ENCODE assay signal across 8 cellular contexts in the genomic region with DNA sequence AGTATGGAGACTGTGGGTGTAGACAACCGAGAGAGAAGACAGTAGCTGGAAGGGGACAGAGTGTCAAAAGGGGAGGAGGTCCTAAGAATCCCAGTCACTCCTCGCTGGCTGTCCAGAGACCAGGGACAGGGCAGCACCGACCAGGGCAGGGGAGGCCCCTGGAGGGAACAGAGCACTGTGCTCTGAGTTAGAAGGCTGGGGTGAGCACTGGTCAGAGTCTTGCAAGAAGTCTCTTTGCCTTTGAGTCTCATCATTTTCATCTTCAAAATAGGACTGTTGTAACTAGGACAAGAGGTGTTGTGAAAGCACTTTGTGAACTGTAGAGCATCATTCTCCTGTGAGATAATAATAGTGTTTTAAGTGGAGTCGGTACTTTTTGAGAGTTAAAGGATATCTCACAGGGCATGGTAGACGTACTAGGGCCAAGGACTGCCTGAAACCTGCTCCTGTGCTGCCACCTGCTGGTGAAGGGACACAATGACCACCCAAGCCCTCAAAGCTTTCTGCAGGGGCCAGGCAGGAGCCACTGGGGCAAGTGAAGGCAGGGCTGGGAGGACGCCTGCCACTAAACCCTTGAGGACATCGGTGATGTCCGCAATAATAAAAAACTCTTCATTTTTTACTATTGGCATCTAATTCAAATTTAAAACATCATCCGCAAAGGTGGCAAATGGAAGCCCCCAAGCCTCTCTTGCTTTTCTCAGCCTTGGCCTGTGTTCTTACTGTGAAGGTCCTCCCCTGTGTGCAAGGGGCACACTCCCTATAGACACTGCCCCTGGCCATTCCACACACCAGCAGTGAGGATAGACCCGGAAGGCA. TPM values are rescaled to one million over a fixed set of nuclear protein-coding genes. Genes with fewer than 3 reads are reported as not detected.
DNase-seq lines count a peak whose midpoint lies in the region; FAIRE-seq and TF ChIP-seq lines count a peak whose summit lies in the region.

No MANE protein-coding gene starts in this region.

- intact Hi-C loops in posterior cingulate gyrus (cut with DNase I), result loop anchor here (1.0 to 10.0 kb wide), 3 partner anchors 57 to 383 kb away; no protein-coding TSS in a partner anchor

- DNase-seq in NCI-H1092 (lab: John Stamatoyannopoulos, UW), result peak; percentile 34
- peak; percentile 53 for DNase-seq in SK-N-MC (ENCODE audit: low read depth, low spot score)
- DNase-seq in activated naive CD4-positive, alpha-beta T cell treated with Interleukin-2 at 50 U/mL for 16 hours, result peak; percentile 75
- DNase-seq in glomerular visceral epithelial cell (ENCODE audit: extremely low spot score), result peak; percentile 89
- DNase-seq in posterior cingulate gyrus, result peak; percentile 73 to 98 (median 89)
- peak; percentile 87 for DNase-seq in ureter (ENCODE audit: low spot score)

- H3K27ac ChIP-seq in HEK293 (ENCODE audit: extremely low read depth, low read depth, low read length) (no peak overlapping the region), SK-N-MC (no peak overlapping the region)

- H3K9me3 ChIP-seq in HEK293 (ENCODE audit: control insufficient read depth, insufficient read depth, low read depth, low read length) (no peaks in the 10 kb centered on the region), SK-N-MC (ENCODE audit: low read depth, low read length) (no peaks in the 10 kb centered on the region)

- CTCF ChIA-PET in HEK293 (lab: Yijun Ruan, JAX), result interaction anchor here (0.6 to 5.5 kb wide), 27 partner anchors 9 to 486 kb away, joined by 3 to 37 read pairs (median 4); no protein-coding TSS in a partner anchor

- H3K9ac ChIP-seq in SK-N-MC (ENCODE audit: insufficient read length), result no peak overlapping the region

- H3K36me3 ChIP-seq in HEK293 (ENCODE audit: control insufficient read depth in 2 of 2, insufficient read depth in 1 of 2, low read length in 2 of 2), result no peaks in the 10 kb centered on the region
- H3K36me3 ChIP-seq in SK-N-MC (ENCODE audit: insufficient read depth, low read length), result no peaks in the 10 kb centered on the region

- H3K4me3 ChIP-seq in HEK293 (ENCODE audit: low read depth, low read length) (no peak overlapping the region), SK-N-MC (no peak overlapping the region)

- POLR2A ChIA-PET in HEK293 (lab: Yijun Ruan, JAX), result no interaction called here

- H3K4me1 ChIP-seq in HEK293 (ENCODE audit: control insufficient read depth, insufficient read depth, low read length), result no peaks in the 10 kb centered on the region

- peak; percentile 81 for TF ChIP-seq CTCF in HEK293 (tag by site-specific recombination; IDR thresholded peaks at IDR 0.05)

- peak; percentile 91 for FAIRE-seq in G401.6 (lab: Jason Lieb, UNC)

TF ChIP-seq in HEK293, 187 proteins besides CTCF, POLR2A, EP300 and RAD21:
- TF ChIP-seq GLI2 (tag by site-specific recombination; IDR thresholded peaks at IDR 0.05; ENCODE audit: borderline replicate concordance, low read depth) (no peak), ZNF664 (tag by site-specific recombination; IDR thresholded peaks at IDR 0.05) (no peak), SP7 (tag by site-specific recombination; IDR thresholded peaks at IDR 0.05) (0 out of 2 replicates have a peak, but pooled peaks have one; percentile 21), ZNF660 (tag by site-specific recombination; IDR thresholded peaks at IDR 0.05) (0 out of 2 replicates have a peak, but pooled peaks have one; percentile 23), ZNF654 (tag by site-specific recombination; IDR thresholded peaks at IDR 0.05; ENCODE audit: low read depth) (peak; percentile 94)

RNA-seq across cellular contexts. Expression of a gene that starts 28.2 kb away (rescaled TPM):
- total RNA-seq in ureter, result 0.10 TPM

RNA-seq across cellular contexts. Expression of a gene that starts 51.5 kb away (rescaled TPM):
- total RNA-seq in ureter, result not detected

Comparison
In these comparisons a context has a peak if more than half of its experiments do, and no peak if none do; other contexts are left out.
1. DNase-seq: peak in every context shown above with its lines; median percentile 89 in glomerular visceral epithelial cell; 89 in posterior cingulate gyrus; 87 in ureter; 75 in activated naive CD4-positive, alpha-beta T cell treated with Interleukin-2 at 50 U/mL for 16 hours; 53 in SK-N-MC; 34 in NCI-H1092.